ENCODE assay signal across 8 cellular contexts in genomic region chr5:61319388-61320146, GRCh38. TPM values are rescaled to one million over a fixed set of nuclear protein-coding genes. Genes with fewer than 3 reads are reported as not detected.
DNase-seq lines count a peak whose midpoint lies in the region; ATAC-seq and TF ChIP-seq lines count a peak whose summit lies in the region.

No MANE protein-coding gene starts in this region.

- peaks cover 38% of the 10 kb centered on the region for H3K4me1 Mint-ChIP-seq in brain

- no peaks in the 10 kb centered on the region for H3K36me3 Mint-ChIP-seq in brain

- H3K27ac Mint-ChIP-seq in brain, result peak overlapping the region in 4 of 5 experiments; percentile 42 to 94 (median 76)

- DNase-seq in GM10266 (ENCODE audit: extremely low spot score) (peak; percentile 80), myocyte (ENCODE audit: low read depth) (peak; percentile 50), UCSD-AML1 (lab: John Stamatoyannopoulos, UW; ENCODE audit: unreplicated experiment) (no peak), COR-L47 (lab: John Stamatoyannopoulos, UW) (no peak), HT-29 (ENCODE audit: low spot score) (no peak)

- TF ChIP-seq CTCF in GM10266 (IDR thresholded peaks at IDR 0.05; ENCODE audit: control insufficient read depth, insufficient read depth, low read depth, missing control alignments), result no peak
- TF ChIP-seq CTCF in brain (conservative IDR thresholded peaks at IDR 0.05), result no peak

- peak overlapping the region in 2 of 5 experiments; percentile 40 to 59 for H3K4me3 Mint-ChIP-seq in brain

- H3K27me3 Mint-ChIP-seq in brain, result no peaks in the 10 kb centered on the region

- ATAC-seq in GM21381 (IDR thresholded peaks at IDR 0.05; ENCODE audit: unreplicated experiment), result peak; percentile 99
- peak; percentile 99 for ATAC-seq in HG03558 (IDR thresholded peaks at IDR 0.05; ENCODE audit: extremely low read depth, unreplicated experiment)

- no peaks in the 10 kb centered on the region for H3K9me3 Mint-ChIP-seq in brain

RNA-seq across cellular contexts. Expression of gene ZSWIM6, which starts 12.5 kb away (rescaled TPM):
- 11.0 TPM for polyA plus RNA-seq in brain (ENCODE audit: insufficient read depth, low read depth, low replicate concordance)
- total RNA-seq in myocyte, result 8.7 and 9.7 TPM in 2 replicates
- polyA plus RNA-seq in myocyte (2012), result 11.5 TPM
- total RNA-seq in HT-29 (2014; rRNA removed; shearing (Covaris generic)), result 3.0 and 3.2 TPM in 2 replicates

Comparison
In these comparisons a context has a peak if more than half of its experiments do, and no peak if none do; other contexts are left out.
1. DNase-seq: peak in GM10266 (single experiment) and myocyte (single experiment); none in UCSD-AML1 (single experiment), COR-L47 (single experiment) and HT-29 (single experiment).